ENCODE assay signal across 1 cellular context in the genomic region with DNA sequence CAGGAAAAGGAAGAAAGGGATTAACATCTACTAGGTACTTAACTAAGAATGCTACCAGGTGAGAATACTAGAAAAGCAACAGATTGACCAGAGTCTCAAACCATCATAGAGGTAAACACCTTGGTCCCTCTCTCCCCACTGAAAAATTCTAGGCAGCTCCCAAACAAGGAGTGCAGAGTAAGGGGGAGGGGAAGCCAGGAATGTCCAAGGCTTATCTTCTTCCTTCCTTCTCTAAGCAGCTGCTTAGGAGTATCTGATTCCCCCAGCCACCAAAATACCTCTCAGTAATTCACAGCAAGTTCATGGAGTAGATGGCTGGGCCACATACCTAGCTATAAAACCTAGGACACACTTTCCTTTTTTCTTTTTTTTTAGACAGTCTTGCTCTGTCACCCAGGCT.
TF ChIP-seq lines count a peak whose summit lies in the region.

No MANE protein-coding gene starts in this region.

TF ChIP-seq in IMR-90, 13 proteins besides CTCF, POLR2A, EP300 and RAD21:
- TF ChIP-seq MAFK (IDR thresholded peaks at IDR 0.05; ENCODE audit: low read depth, low read length) = no peak
